In genomic region chr2:240933048-240933965, GRCh38 we compare ENCODE assay signal across 15 cellular contexts. TPM values are rescaled to one million over a fixed set of nuclear protein-coding genes. Genes with fewer than 3 reads are reported as not detected.
DNase-seq lines count a peak whose midpoint lies in the region; ATAC-seq and TF ChIP-seq lines count a peak whose summit lies in the region.
"Had no signal": no experiment of that assay in that cellular context is flagged by ENCODE, and none has a peak within 500 bp of the region (broad histone marks: within the 10 kb centered on the region; RNA-seq: fewer than 3 reads in every experiment).

No MANE protein-coding gene starts in this region.

- H3K4me3 ChIP-seq in endodermal cell (ENCODE audit: low read length), result no peak overlapping the region
- no peak overlapping the region for H3K4me3 ChIP-seq in osteoblast (ENCODE audit: insufficient read depth, low read length)
- no peak overlapping the region for H3K4me3 ChIP-seq in aorta (ENCODE audit: low read length in 2 of 2)
- H3K4me3 ChIP-seq in GM23248, result no peak overlapping the region
- H3K4me3 ChIP-seq: MG63, prostate gland, thyroid gland had no signal

- DNase-seq in Right ventricle myocardium inferior (ENCODE audit: missing footprints) (peak; percentile 55), left ventricle myocardium superior (no peak), endodermal cell (peak; percentile 42), osteoblast (ENCODE audit: insufficient read length, low spot score, missing footprints) (peak; percentile 74), aorta (peak; percentile 45 to 67), GM23248 (no peak), HPDE6-E6E7 (ENCODE audit: extremely low spot score) (no peak)
- DNase-seq: anterior cingulate cortex, mesendoderm, MG63, thyroid gland had no signal

- H3K36me3 ChIP-seq in endodermal cell (ENCODE audit: control insufficient read depth, insufficient read depth, low read length) (no peaks in the 10 kb centered on the region), osteoblast (ENCODE audit: insufficient read depth, low read length) (no peaks in the 10 kb centered on the region), aorta (ENCODE audit: control insufficient read depth in 1 of 2, insufficient read depth in 2 of 2, low read length in 1 of 2) (no peaks in the 10 kb centered on the region), GM23248 (ENCODE audit: low read depth) (no peaks in the 10 kb centered on the region)
- H3K36me3 ChIP-seq: MG63, prostate gland, thyroid gland had no signal

- H3F3A ChIP-seq in GM23248 (ENCODE audit: insufficient read depth), result no peaks in the 10 kb centered on the region

- no peak overlapping the region for H2AFZ ChIP-seq in osteoblast (ENCODE audit: low read length)
- H2AFZ ChIP-seq in GM23248, result no peak overlapping the region

- H3K27me3 Mint-ChIP-seq in endodermal cell (ENCODE audit: insufficient read depth), result peaks cover 2% of the 10 kb centered on the region

- H3K9me2 ChIP-seq in GM23248 (ENCODE audit: insufficient read depth), result no peaks in the 10 kb centered on the region

- in situ Hi-C loops in GM23248 (cut with MboI), result no loop called here

- H3K4me1 Mint-ChIP-seq in endodermal cell, result no peaks in the 10 kb centered on the region

- H3K9me3 Mint-ChIP-seq in endodermal cell, result peaks cover 12% of the 10 kb centered on the region
- H3K9me3 Mint-ChIP-seq: dendritic cell treated with granulocyte-macrophage colony-stimulating factor and Interleukin-4, amounts not matched to agents 40 ng/mL and 50 ng/mL, for 4 days had no signal

- ATAC-seq in Right ventricle myocardium inferior, result no peak
- no peak for ATAC-seq in left ventricle myocardium superior
- ATAC-seq in aorta (ENCODE audit: low FRiP score), result no peak
- ATAC-seq in GM21360 (IDR thresholded peaks at IDR 0.05; ENCODE audit: unreplicated experiment), result no peak

- TF ChIP-seq CTCF in endodermal cell (conservative IDR thresholded peaks at IDR 0.05), result no peak
- no peak for TF ChIP-seq CTCF in osteoblast (IDR thresholded peaks at IDR 0.05; ENCODE audit: extremely low read depth, low read depth, low read length)

- H3K4me1 ChIP-seq in endodermal cell (ENCODE audit: control insufficient read depth, insufficient read depth, low read length) (no peaks in the 10 kb centered on the region), osteoblast (ENCODE audit: insufficient read depth, low read length) (no peaks in the 10 kb centered on the region), aorta (ENCODE audit: control insufficient read depth in 1 of 2, insufficient read depth in 2 of 2, low read length in 2 of 2) (no peaks in the 10 kb centered on the region), GM23248 (ENCODE audit: insufficient read depth) (no peaks in the 10 kb centered on the region)
- H3K4me1 ChIP-seq: prostate gland, thyroid gland had no signal

- H3K27ac ChIP-seq in endodermal cell (ENCODE audit: low read depth, low read length), result no peak overlapping the region
- no peak overlapping the region for H3K27ac ChIP-seq in osteoblast (ENCODE audit: low read depth, low read length)
- H3K27ac ChIP-seq in aorta (ENCODE audit: low read depth in 1 of 2, low read length in 2 of 2), result no peak overlapping the region
- H3K27ac ChIP-seq in GM23248, result no peak overlapping the region
- H3K27ac ChIP-seq: prostate gland, thyroid gland had no signal

- H3K79me2 ChIP-seq in osteoblast (ENCODE audit: insufficient read depth, low read length), result no peaks in the 10 kb centered on the region
- H3K79me2 ChIP-seq in GM23248 (ENCODE audit: insufficient read depth), result no peaks in the 10 kb centered on the region

- H3K36me3 Mint-ChIP-seq in endodermal cell (ENCODE audit: low read depth), result no peaks in the 10 kb centered on the region

- H4K20me1 ChIP-seq in osteoblast (ENCODE audit: insufficient read depth, low read length) (no peaks in the 10 kb centered on the region), GM23248 (ENCODE audit: insufficient read depth) (no peaks in the 10 kb centered on the region)

- H3K4me3 Mint-ChIP-seq in endodermal cell, result no peak overlapping the region
- H3K4me3 Mint-ChIP-seq: dendritic cell treated with granulocyte-macrophage colony-stimulating factor and Interleukin-4, amounts not matched to agents 40 ng/mL and 50 ng/mL, for 4 days had no signal

- intact Hi-C loops in Right ventricle myocardium inferior (cut with DNase I) (no loop called here), left ventricle myocardium superior (cut with micrococcal nuclease) (no loop called here), aorta (cut with DNase I) (no loop called here)

- H3K9me3 ChIP-seq in endodermal cell (ENCODE audit: control insufficient read depth, low read length) (no peaks in the 10 kb centered on the region), osteoblast (ENCODE audit: low read depth, low read length) (no peaks in the 10 kb centered on the region), aorta (ENCODE audit: control insufficient read depth, low read length) (peaks cover 7% of the 10 kb centered on the region), GM23248 (ENCODE audit: low read depth) (no peaks in the 10 kb centered on the region)
- H3K9me3 ChIP-seq: prostate gland, thyroid gland had no signal

- no peak overlapping the region for H3K27ac Mint-ChIP-seq in endodermal cell
- H3K27ac Mint-ChIP-seq: dendritic cell treated with granulocyte-macrophage colony-stimulating factor and Interleukin-4, amounts not matched to agents 40 ng/mL and 50 ng/mL, for 4 days had no signal

- H3K4me2 ChIP-seq in osteoblast (ENCODE audit: insufficient read depth, low read length) (no peak overlapping the region), GM23248 (ENCODE audit: unreplicated experiment) (no peak overlapping the region)

- H3K9ac ChIP-seq in endodermal cell (ENCODE audit: extremely low read depth, low read length, poor library complexity, severe bottlenecking) (no peak overlapping the region), GM23248 (no peak overlapping the region)

- 92 to 100% methylated on average over 6 to 30 of the region's 30 CpGs for WGBS in endodermal cell (ENCODE audit: insufficient coverage in 1 of 2, insufficient read length in 1 of 2), 2 experiments
- 81 to 84% methylated on average over 30 of the region's 30 CpGs for WGBS in aorta, 2 donors
- 68 to 72% methylated on average over 27 to 29 of the region's 30 CpGs for WGBS in GM23248 (ENCODE audit: low coverage in 1 of 2, low lambda C conversion rate in 2 of 2, missing lambda C conversion rate in 2 of 2), 2 experiments

- peaks cover 8% of the 10 kb centered on the region for H3K27me3 ChIP-seq in endodermal cell (ENCODE audit: control insufficient read depth, insufficient read depth, low read length, poor library complexity, severe bottlenecking)
- peaks cover 3% of the 10 kb centered on the region for H3K27me3 ChIP-seq in osteoblast (ENCODE audit: insufficient read depth, low read length)
- peaks cover 0 to 2% of the 10 kb centered on the region in 2 donors for H3K27me3 ChIP-seq in aorta (ENCODE audit: control insufficient read depth in 1 of 2, insufficient read depth in 2 of 2, low read length in 1 of 2)
- no peaks in the 10 kb centered on the region for H3K27me3 ChIP-seq in GM23248 (replicated peaks; ENCODE audit: insufficient read depth)
- H3K27me3 ChIP-seq: MG63, thyroid gland had no signal

RNA-seq across cellular contexts. Expression of gene CROCC2, which starts 27.2 kb away (rescaled TPM):
- total RNA-seq in Right ventricle myocardium inferior, result not detected
- total RNA-seq in left ventricle myocardium superior, result not detected
- not detected for total RNA-seq in endodermal cell
- not detected for polyA plus RNA-seq in endodermal cell (2013, experiment 1 of 2)
- not detected for polyA plus RNA-seq in endodermal cell (2013, experiment 2 of 2)
- total RNA-seq in osteoblast, result under 0.01 TPM in 2 replicates
- under 1 TPM; 0.13 to 0.45 TPM for total RNA-seq in aorta
- polyA plus RNA-seq in aorta, result not detected
- under 0.01 and 2.4 TPM in 2 replicates for total RNA-seq in GM23248 (2014; rRNA removed; shearing (Covaris generic))
- not detected in 2 replicates for polyA plus RNA-seq in GM23248 (2016; fragmentation: Nextera tagmentation; extraction: Ambion mirVana)
- total RNA-seq: HT1080, thyroid gland had no signal

RNA-seq across cellular contexts. Expression of gene MAB21L4, which starts 37.4 kb away (rescaled TPM):
- total RNA-seq in Right ventricle myocardium inferior, result not detected
- not detected for total RNA-seq in left ventricle myocardium superior
- under 1 TPM in 1 of 2 donors, not detected in 1; 0.31 TPM for total RNA-seq in endodermal cell
- polyA plus RNA-seq in endodermal cell (2013, experiment 1 of 2), result not detected
- polyA plus RNA-seq in endodermal cell (2013, experiment 2 of 2), result not detected
- total RNA-seq in osteoblast, result not detected in 2 replicates
- not detected for total RNA-seq in aorta
- 1 to 10 TPM in 1 of 2 donors, not detected in 1; 5.5 TPM for polyA plus RNA-seq in aorta
- total RNA-seq in GM23248 (2014; rRNA removed; shearing (Covaris generic)), result not detected in 2 replicates
- not detected in 2 replicates for polyA plus RNA-seq in GM23248 (2016; fragmentation: Nextera tagmentation; extraction: Ambion mirVana)
- total RNA-seq: HT1080 had no signal

Comparison
In these comparisons a context has a peak if more than half of its experiments do, and no peak if none do; other contexts are left out.
1. DNase-seq: peak in Right ventricle myocardium inferior (single experiment), endodermal cell (single experiment), osteoblast (single experiment) and aorta (2 of 2); none in left ventricle myocardium superior (single experiment), GM23248 (single experiment) and HPDE6-E6E7 (single experiment).